1 cellular context compared by ENCODE assay signal in the genomic region with DNA sequence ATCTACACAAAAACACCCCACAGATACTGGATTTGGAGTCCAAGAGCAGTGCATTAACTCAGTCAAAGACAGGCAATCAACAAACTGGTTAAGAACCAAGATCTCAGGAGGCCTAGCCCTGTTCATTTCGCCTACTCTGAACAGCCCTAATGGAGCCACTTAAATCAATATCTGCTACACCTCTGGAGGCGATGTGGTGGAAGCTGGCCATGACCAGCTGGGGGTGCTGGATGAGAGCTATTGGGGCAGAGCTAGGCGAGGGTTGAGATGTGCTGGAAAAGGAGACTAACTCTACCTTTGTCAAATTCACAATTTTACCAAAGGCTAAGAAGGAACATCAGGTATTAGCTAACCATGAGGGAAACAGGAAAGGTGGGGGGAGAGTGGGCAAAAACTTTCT.
TF ChIP-seq lines count a peak whose summit lies in the region.

No MANE protein-coding gene starts in this region.

TF ChIP-seq in H1, 55 proteins besides CTCF, POLR2A, EP300 and RAD21:
- TF ChIP-seq EZH2 (IDR thresholded peaks at IDR 0.05; ENCODE audit: low read depth, low read length, severe bottlenecking) (no peak), SAP30 (IDR thresholded peaks at IDR 0.05; ENCODE audit: insufficient read depth, insufficient replicate concordance, low read length) (no peak), SRF (IDR thresholded peaks at IDR 0.05; ENCODE audit: low read depth, low read length) (no peak), HDAC2 (IDR thresholded peaks at IDR 0.05; ENCODE audit: borderline replicate concordance in 1 of 2, low read depth in 2 of 2, low read length in 2 of 2) (no peak), JUND (IDR thresholded peaks at IDR 0.05; ENCODE audit: low read length) (no peak), POU5F1 (IDR thresholded peaks at IDR 0.05; ENCODE audit: low read depth, low read length) (no peak), TEAD4 (IDR thresholded peaks at IDR 0.05; ENCODE audit: low read depth, low read length) (no peak), ASH2L (IDR thresholded peaks at IDR 0.05; ENCODE audit: low read length) (no peak), TAF7 (optimal IDR thresholded peaks at IDR 0.05; ENCODE audit: borderline replicate concordance, low read depth, low read length) (no peak), CREB1 (IDR thresholded peaks at IDR 0.05) (no peak), JUN (IDR thresholded peaks at IDR 0.05; ENCODE audit: low read depth, low read length) (no peak), BRCA1 (IDR thresholded peaks at IDR 0.05; ENCODE audit: low read depth, low read length) (no peak), YY1 (IDR thresholded peaks at IDR 0.05; ENCODE audit: low read depth, low read length) (no peak), GTF2F1 (IDR thresholded peaks at IDR 0.05; ENCODE audit: borderline replicate concordance, low read depth, low read length) (no peak), RFX5 (IDR thresholded peaks at IDR 0.05; ENCODE audit: borderline replicate concordance, low read depth, low read length) (no peak), RNF2 (IDR thresholded peaks at IDR 0.05; ENCODE audit: borderline replicate concordance, low read depth, low read length, missing control alignments, poor library complexity, severe bottlenecking) (no peak)
- TF ChIP-seq, protein P1, sequence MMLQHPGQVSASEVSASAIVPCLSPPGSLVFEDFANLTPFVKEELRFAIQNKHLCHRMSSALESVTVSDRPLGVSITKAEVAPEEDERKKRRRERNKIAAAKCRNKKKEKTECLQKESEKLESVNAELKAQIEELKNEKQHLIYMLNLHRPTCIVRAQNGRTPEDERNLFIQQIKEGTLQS (IDR thresholded peaks at IDR 0.05; ENCODE audit: insufficient read depth, low read depth, low read length), result no peak
